ENCODE assay signal across 1 cellular context in genomic region chr16:28326881-28327610, GRCh38.
TF ChIP-seq lines count a peak whose summit lies in the region.

No MANE protein-coding gene starts in this region.

TF ChIP-seq in HEK293, 187 proteins besides CTCF, POLR2A, EP300 and RAD21 (continued from another document):
- TF ChIP-seq, protein P1, sequence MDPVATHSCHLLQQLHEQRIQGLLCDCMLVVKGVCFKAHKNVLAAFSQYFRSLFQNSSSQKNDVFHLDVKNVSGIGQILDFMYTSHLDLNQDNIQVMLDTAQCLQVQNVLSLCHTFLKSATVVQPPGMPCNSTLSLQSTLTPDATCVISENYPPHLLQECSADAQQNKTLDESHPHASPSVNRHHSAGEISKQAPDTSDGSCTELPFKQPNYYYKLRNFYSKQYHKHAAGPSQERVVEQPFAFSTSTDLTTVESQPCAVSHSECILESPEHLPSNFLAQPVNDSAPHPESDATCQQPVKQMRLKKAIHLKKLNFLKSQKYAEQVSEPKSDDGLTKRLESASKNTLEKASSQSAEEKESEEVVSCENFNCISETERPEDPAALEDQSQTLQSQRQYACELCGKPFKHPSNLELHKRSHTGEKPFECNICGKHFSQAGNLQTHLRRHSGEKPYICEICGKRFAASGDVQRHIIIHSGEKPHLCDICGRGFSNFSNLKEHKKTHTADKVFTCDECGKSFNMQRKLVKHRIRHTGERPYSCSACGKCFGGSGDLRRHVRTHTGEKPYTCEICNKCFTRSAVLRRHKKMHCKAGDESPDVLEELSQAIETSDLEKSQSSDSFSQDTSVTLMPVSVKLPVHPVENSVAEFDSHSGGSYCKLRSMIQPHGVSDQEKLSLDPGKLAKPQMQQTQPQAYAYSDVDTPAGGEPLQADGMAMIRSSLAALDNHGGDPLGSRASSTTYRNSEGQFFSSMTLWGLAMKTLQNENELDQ (tag by site-specific recombination; IDR thresholded peaks at IDR 0.05; ENCODE audit: low read depth) = no peak
- TF ChIP-seq, protein P2, sequence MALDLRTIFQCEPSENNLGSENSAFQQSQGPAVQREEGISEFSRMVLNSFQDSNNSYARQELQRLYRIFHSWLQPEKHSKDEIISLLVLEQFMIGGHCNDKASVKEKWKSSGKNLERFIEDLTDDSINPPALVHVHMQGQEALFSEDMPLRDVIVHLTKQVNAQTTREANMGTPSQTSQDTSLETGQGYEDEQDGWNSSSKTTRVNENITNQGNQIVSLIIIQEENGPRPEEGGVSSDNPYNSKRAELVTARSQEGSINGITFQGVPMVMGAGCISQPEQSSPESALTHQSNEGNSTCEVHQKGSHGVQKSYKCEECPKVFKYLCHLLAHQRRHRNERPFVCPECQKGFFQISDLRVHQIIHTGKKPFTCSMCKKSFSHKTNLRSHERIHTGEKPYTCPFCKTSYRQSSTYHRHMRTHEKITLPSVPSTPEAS (tag by site-specific recombination; IDR thresholded peaks at IDR 0.05) = no peak
- TF ChIP-seq ZNF169 (tag by site-specific recombination; IDR thresholded peaks at IDR 0.05) = no peak
- TF ChIP-seq ZNF660 (tag by site-specific recombination; IDR thresholded peaks at IDR 0.05) = peak; percentile 58; the same call in 1 of the 2 replicates
- TF ChIP-seq ZSCAN23 (tag by site-specific recombination; IDR thresholded peaks at IDR 0.05) = no peak
- peak; percentile 75 for TF ChIP-seq YY1 (tag by site-specific recombination; IDR thresholded peaks at IDR 0.05)
- no peak for TF ChIP-seq ZNF324 (tag by site-specific recombination; IDR thresholded peaks at IDR 0.05)
- TF ChIP-seq ZNF140 (tag by site-specific recombination; IDR thresholded peaks at IDR 0.05) = no peak
- no peak for TF ChIP-seq ZNF677 (tag by site-specific recombination; IDR thresholded peaks at IDR 0.05)
- TF ChIP-seq, protein P3, sequence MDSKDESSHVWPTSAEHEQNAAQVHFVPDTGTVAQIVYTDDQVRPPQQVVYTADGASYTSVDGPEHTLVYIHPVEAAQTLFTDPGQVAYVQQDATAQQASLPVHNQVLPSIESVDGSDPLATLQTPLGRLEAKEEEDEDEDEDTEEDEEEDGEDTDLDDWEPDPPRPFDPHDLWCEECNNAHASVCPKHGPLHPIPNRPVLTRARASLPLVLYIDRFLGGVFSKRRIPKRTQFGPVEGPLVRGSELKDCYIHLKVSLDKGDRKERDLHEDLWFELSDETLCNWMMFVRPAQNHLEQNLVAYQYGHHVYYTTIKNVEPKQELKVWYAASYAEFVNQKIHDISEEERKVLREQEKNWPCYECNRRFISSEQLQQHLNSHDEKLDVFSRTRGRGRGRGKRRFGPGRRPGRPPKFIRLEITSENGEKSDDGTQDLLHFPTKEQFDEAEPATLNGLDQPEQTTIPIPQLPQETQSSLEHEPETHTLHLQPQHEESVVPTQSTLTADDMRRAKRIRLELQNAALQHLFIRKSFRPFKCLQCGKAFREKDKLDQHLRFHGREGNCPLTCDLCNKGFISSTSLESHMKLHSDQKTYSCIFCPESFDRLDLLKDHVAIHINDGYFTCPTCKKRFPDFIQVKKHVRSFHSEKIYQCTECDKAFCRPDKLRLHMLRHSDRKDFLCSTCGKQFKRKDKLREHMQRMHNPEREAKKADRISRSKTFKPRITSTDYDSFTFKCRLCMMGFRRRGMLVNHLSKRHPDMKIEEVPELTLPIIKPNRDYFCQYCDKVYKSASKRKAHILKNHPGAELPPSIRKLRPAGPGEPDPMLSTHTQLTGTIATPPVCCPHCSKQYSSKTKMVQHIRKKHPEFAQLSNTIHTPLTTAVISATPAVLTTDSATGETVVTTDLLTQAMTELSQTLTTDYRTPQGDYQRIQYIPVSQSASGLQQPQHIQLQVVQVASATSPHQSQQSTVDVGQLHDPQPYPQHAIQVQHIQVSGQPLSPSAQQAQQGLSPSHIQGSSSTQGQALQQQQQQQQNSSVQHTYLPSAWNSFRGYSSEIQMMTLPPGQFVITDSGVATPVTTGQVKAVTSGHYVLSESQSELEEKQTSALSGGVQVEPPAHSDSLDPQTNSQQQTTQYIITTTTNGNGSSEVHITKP (tag by site-specific recombination; IDR thresholded peaks at IDR 0.05) = peak; percentile 64
- 0 out of 2 replicates have a peak, but pooled peaks have one; percentile 7 for TF ChIP-seq FEZF1 (tag by site-specific recombination; IDR thresholded peaks at IDR 0.05)
- peak; percentile 46 for TF ChIP-seq ZNF654 (tag by site-specific recombination; IDR thresholded peaks at IDR 0.05; ENCODE audit: low read depth)
- no peak for TF ChIP-seq SP3 (tag by site-specific recombination; IDR thresholded peaks at IDR 0.05)
- no peak for TF ChIP-seq KLF9 (tag by site-specific recombination; IDR thresholded peaks at IDR 0.05; ENCODE audit: low read depth)
- TF ChIP-seq ZNF311 (tag by site-specific recombination; IDR thresholded peaks at IDR 0.05; ENCODE audit: borderline replicate concordance) = no peak
- TF ChIP-seq ZBTB48 (tag by site-specific recombination; IDR thresholded peaks at IDR 0.05) = no peak
- TF ChIP-seq ZBTB44 (tag by site-specific recombination; IDR thresholded peaks at IDR 0.05) = no peak
- no peak for TF ChIP-seq ZNF776 (tag by site-specific recombination; IDR thresholded peaks at IDR 0.05; ENCODE audit: borderline replicate concordance)
- no peak for TF ChIP-seq ATF2 (tag by site-specific recombination; IDR thresholded peaks at IDR 0.05; ENCODE audit: low read depth)
- no peak for TF ChIP-seq ZNF596 (tag by site-specific recombination; IDR thresholded peaks at IDR 0.05)
- TF ChIP-seq ZFP69B (tag by site-specific recombination; IDR thresholded peaks at IDR 0.05) = no peak
- no peak for TF ChIP-seq ZNF175 (tag by site-specific recombination; IDR thresholded peaks at IDR 0.05)
